8 cellular contexts compared by ENCODE assay signal in genomic region chr3:190205739-190206138, GRCh38.
DNase-seq lines count a peak whose midpoint lies in the region; ATAC-seq and TF ChIP-seq lines count a peak whose summit lies in the region.
"Had no signal": no experiment of that assay in that cellular context is flagged by ENCODE, and none has a peak within 500 bp of the region (broad histone marks: within the 10 kb centered on the region; RNA-seq: fewer than 3 reads in every experiment).

No MANE protein-coding gene starts in this region.

- H4K20me1 ChIP-seq in osteoblast (ENCODE audit: insufficient read depth, low read length): no peaks in the 10 kb centered on the region

- H3K79me2 ChIP-seq in osteoblast (ENCODE audit: insufficient read depth, low read length): no peaks in the 10 kb centered on the region

- no peak for TF ChIP-seq CTCF in osteoblast (IDR thresholded peaks at IDR 0.05; ENCODE audit: extremely low read depth, low read depth, low read length)

- no peak overlapping the region for H2AFZ ChIP-seq in osteoblast (ENCODE audit: low read length)

- POLR2A ChIA-PET in HEK293T (lab: Yijun Ruan, JAX): no interaction called here

- H3K4me1 ChIP-seq in osteoblast (ENCODE audit: insufficient read depth, low read length): peaks cover 4% of the 10 kb centered on the region

- peak; percentile 21 to 59 for DNase-seq in NOMO-1 (lab: John Stamatoyannopoulos, UW; ENCODE audit: unreplicated experiment in 2 of 2)
- peak; percentile 81 for DNase-seq in osteoblast (ENCODE audit: insufficient read length, low spot score, missing footprints)
- DNase-seq in cardiac septum (ENCODE audit: low spot score): no peak
- no peak for DNase-seq in inferior parietal cortex (ENCODE audit: extremely low spot score)
- DNase-seq in HEK293T (ENCODE audit: extremely low spot score): no peak
- DNase-seq: stimulated activated CD4-positive, alpha-beta T cell treated with anti-CD3 and anti-CD28 coated beads, Interleukin-12 subunit alpha, Interleukin-12 subunit beta, amount 100 ng/mL, for 4 hours had no signal

- peak overlapping the region; percentile 50 for H3K27ac ChIP-seq in osteoblast (ENCODE audit: low read depth, low read length)

- ATAC-seq in GM18870 (IDR thresholded peaks at IDR 0.05; ENCODE audit: unreplicated experiment): peak; percentile 91
- ATAC-seq in HG02678 (IDR thresholded peaks at IDR 0.05; ENCODE audit: unreplicated experiment): peak; percentile 68

- H3K36me3 ChIP-seq in osteoblast (ENCODE audit: insufficient read depth, low read length): no peaks in the 10 kb centered on the region

- H3K9me3 ChIP-seq in osteoblast (ENCODE audit: low read depth, low read length): no peaks in the 10 kb centered on the region

- H3K4me3 ChIP-seq in osteoblast (ENCODE audit: insufficient read depth, low read length): no peak overlapping the region

- no peak overlapping the region for H3K4me2 ChIP-seq in osteoblast (ENCODE audit: insufficient read depth, low read length)

- intact Hi-C loops in cardiac septum (cut with DNase I): no loop called here

- H3K27me3 ChIP-seq in osteoblast (ENCODE audit: insufficient read depth, low read length): no peaks in the 10 kb centered on the region

- CTCF ChIA-PET in HEK293T (lab: Yijun Ruan, JAX): no interaction called here

TF ChIP-seq in HEK293T, 16 proteins besides CTCF, POLR2A, EP300 and RAD21:
- TF ChIP-seq PKNOX1 (IDR thresholded peaks at IDR 0.05): no peak
- no peak for TF ChIP-seq TARDBP (IDR thresholded peaks at IDR 0.05)
- no peak for TF ChIP-seq CTBP1 (IDR thresholded peaks at IDR 0.05; ENCODE audit: borderline replicate concordance)
- no peak for TF ChIP-seq ELF4 (IDR thresholded peaks at IDR 0.05)
- no peak for TF ChIP-seq FOXA1 (IDR thresholded peaks at IDR 0.05)
- no peak for TF ChIP-seq ARNT (IDR thresholded peaks at IDR 0.05)
- no peak for TF ChIP-seq SP1 (IDR thresholded peaks at IDR 0.05)
- TF ChIP-seq HDGF (IDR thresholded peaks at IDR 0.05; ENCODE audit: borderline replicate concordance): no peak
- no peak for TF ChIP-seq NFRKB (IDR thresholded peaks at IDR 0.05)
- TF ChIP-seq LEF1 (IDR thresholded peaks at IDR 0.05; ENCODE audit: borderline replicate concordance): no peak
- no peak for TF ChIP-seq FOXM1 (IDR thresholded peaks at IDR 0.05; ENCODE audit: borderline replicate concordance)
- no peak for TF ChIP-seq ZNF384 (IDR thresholded peaks at IDR 0.05)
- no peak for TF ChIP-seq SUZ12 (IDR thresholded peaks at IDR 0.05)
- no peak for TF ChIP-seq FOXK2 (IDR thresholded peaks at IDR 0.05)
- no peak for TF ChIP-seq L3MBTL2 (conservative IDR thresholded peaks at IDR 0.05)
- no peak for TF ChIP-seq BHLHE40 (IDR thresholded peaks at IDR 0.05; ENCODE audit: borderline replicate concordance)

Comparison
In these comparisons a context has a peak if more than half of its experiments do, and no peak if none do; other contexts are left out.
1. DNase-seq: peak in NOMO-1 (2 of 2) and osteoblast (single experiment); none in cardiac septum (single experiment), inferior parietal cortex (single experiment) and HEK293T (single experiment).